ENCODE assay signal across 1 cellular context in the genomic region with DNA sequence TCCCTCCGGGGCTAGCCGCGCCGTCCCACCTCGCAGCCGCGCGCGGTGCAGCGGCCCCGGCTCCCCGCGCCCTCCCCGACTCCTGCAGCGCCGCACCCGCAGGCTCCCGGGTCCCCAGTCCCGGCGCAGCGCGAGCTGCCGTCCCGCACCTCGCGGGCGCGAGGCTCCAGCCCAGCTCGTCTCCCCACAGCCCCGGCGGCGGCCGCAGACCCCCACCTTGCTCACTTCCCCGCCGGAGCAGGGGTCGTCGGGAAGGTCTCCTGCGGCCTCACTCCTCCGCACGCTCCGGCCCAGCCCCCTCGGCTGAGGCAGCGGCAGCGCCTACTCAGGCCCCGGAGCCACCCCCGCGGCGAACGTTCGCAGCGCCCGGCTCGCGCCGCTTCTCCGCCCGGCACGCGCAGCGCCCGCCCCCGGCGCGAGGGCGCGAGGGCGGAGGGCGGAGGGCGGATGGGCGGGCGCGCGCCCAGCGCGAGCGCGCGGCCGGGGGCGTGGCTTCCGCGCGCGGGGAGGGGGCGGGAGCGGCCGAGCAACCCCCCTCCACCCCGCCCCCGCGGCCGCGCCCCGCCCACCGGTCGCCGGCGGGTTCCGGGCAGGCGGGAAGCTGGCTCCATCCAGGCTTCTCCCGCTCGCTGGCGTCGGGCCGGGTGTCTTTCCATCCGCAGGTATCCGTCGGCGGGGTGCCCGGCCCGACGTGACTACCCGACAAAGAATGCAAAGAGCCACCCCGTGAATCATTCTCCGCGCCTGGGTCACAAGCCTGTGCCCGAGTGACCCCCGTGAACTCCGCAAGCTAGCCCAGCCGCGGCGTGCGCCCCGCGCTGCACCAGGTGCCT.
TF ChIP-seq lines count a peak whose summit lies in the region.

Gene DTNB, minus strand, starts transcription at position 408 of the 833 bp plus-strand sequence. CDS start 20,917 bp downstream, outside the sequence.

TF ChIP-seq in GM12878, 131 proteins besides CTCF, POLR2A, EP300 and RAD21 (continued from another document):
- TF ChIP-seq ZSCAN29 (IDR thresholded peaks at IDR 0.05) = no peak
- 0 out of 2 replicates have a peak, but pooled peaks have one; percentile 21 for TF ChIP-seq MEF2A (IDR thresholded peaks at IDR 0.05; ENCODE audit: insufficient read depth, low read depth, low read length)
- TF ChIP-seq BHLHE40 (IDR thresholded peaks at IDR 0.05; ENCODE audit: borderline replicate concordance in 1 of 2, low read depth in 2 of 2, low read length in 1 of 2) = peak; percentile 43 to 88; a peak in 3 of 4 replicates
- no peak for TF ChIP-seq SMAD1 (IDR thresholded peaks at IDR 0.05; ENCODE audit: low read depth, partially characterized antibody)
- TF ChIP-seq EGR1 (IDR thresholded peaks at IDR 0.05; ENCODE audit: borderline replicate concordance in 1 of 2, low read depth in 2 of 2, low read length in 2 of 2) = peak in 1 of 2 experiments; percentile 83; a peak in 2 of 3 replicates
- peak; percentile 58; the same call in 1 of the 2 replicates for TF ChIP-seq NKRF (conservative IDR thresholded peaks at IDR 0.05)
- TF ChIP-seq LARP7 (IDR thresholded peaks at IDR 0.05) = peak; percentile 88
- TF ChIP-seq SUZ12 (IDR thresholded peaks at IDR 0.05; ENCODE audit: unreplicated experiment) = no peak
- no peak for TF ChIP-seq NBN (IDR thresholded peaks at IDR 0.05)
- no peak for TF ChIP-seq STAT3 (IDR thresholded peaks at IDR 0.05; ENCODE audit: low read depth, low read length)
- TF ChIP-seq TCF3 (IDR thresholded peaks at IDR 0.05; ENCODE audit: borderline replicate concordance, insufficient read depth, low read depth, low read length) = 0 out of 2 replicates have a peak, but pooled peaks have one; percentile 16
- TF ChIP-seq ZBTB11 (CRISPR knock-in tag; IDR thresholded peaks at IDR 0.05) = no peak
- no peak for TF ChIP-seq WRNIP1 (IDR thresholded peaks at IDR 0.05; ENCODE audit: borderline replicate concordance, low read depth, low read length)
- no peak for TF ChIP-seq CHD2 (IDR thresholded peaks at IDR 0.05; ENCODE audit: borderline replicate concordance, low read depth, low read length)
- peak; percentile 59 for TF ChIP-seq BACH1 (IDR thresholded peaks at IDR 0.05; ENCODE audit: borderline replicate concordance)
- TF ChIP-seq JUNB (IDR thresholded peaks at IDR 0.05) = no peak
- TF ChIP-seq DPF2 (IDR thresholded peaks at IDR 0.05) = peak; percentile 73
- no peak for TF ChIP-seq SMC3 (IDR thresholded peaks at IDR 0.05; ENCODE audit: borderline replicate concordance, low read length)
- 0 out of 2 replicates have a peak, but pooled peaks have one; percentile 62 for TF ChIP-seq ZNF217 (IDR thresholded peaks at IDR 0.05)
- TF ChIP-seq ZNF687 (IDR thresholded peaks at IDR 0.05) = peak; percentile 15; the same call in 1 of the 2 replicates
- TF ChIP-seq NR2F1 (conservative IDR thresholded peaks at IDR 0.05) = peak; percentile 91
- TF ChIP-seq IKZF1 (conservative IDR thresholded peaks at IDR 0.05) = peak; percentile 70
- TF ChIP-seq RB1 (IDR thresholded peaks at IDR 0.05; ENCODE audit: borderline replicate concordance) = peak; percentile 57; the same call in 1 of the 2 replicates
- TF ChIP-seq STAT1 (conservative IDR thresholded peaks at IDR 0.05) = peak; percentile 89; the same call in 1 of the 2 replicates
- TF ChIP-seq, protein P1, sequence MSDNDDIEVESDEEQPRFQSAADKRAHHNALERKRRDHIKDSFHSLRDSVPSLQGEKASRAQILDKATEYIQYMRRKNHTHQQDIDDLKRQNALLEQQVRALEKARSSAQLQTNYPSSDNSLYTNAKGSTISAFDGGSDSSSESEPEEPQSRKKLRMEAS (IDR thresholded peaks at IDR 0.05; ENCODE audit: low read depth, low read length) = peak; percentile 30; the same call in 1 of the 2 replicates
- TF ChIP-seq ZBTB33 (IDR thresholded peaks at IDR 0.05) = no peak
- no peak for TF ChIP-seq HDAC2 (IDR thresholded peaks at IDR 0.05)
